14 cellular contexts compared by ENCODE assay signal in genomic region chr10:33341638-33342037, GRCh38. TPM values are rescaled to one million over a fixed set of nuclear protein-coding genes. Genes with fewer than 3 reads are reported as not detected.
DNase-seq lines count a peak whose midpoint lies in the region; ATAC-seq and TF ChIP-seq lines count a peak whose summit lies in the region.
"Had no signal": no experiment of that assay in that cellular context is flagged by ENCODE, and none has a peak within 500 bp of the region (broad histone marks: within the 10 kb centered on the region; RNA-seq: fewer than 3 reads in every experiment).

No MANE protein-coding gene starts in this region.

- no peaks in the 10 kb centered on the region for H3K27me3 ChIP-seq in mammary epithelial cell (ENCODE audit: insufficient read depth, low read length)

- TF ChIP-seq CTCF in mammary epithelial cell (conservative IDR thresholded peaks at IDR 0.05 in 1 of 2, IDR thresholded peaks at IDR 0.05 in 1 of 2; ENCODE audit: extremely low read depth in 1 of 2, insufficient read depth in 1 of 2, low read depth in 1 of 2, low read length in 2 of 2): no peak

- 42% methylated on average over 1 of the region's 1 CpG for WGBS in mammary epithelial cell (ENCODE audit: low coverage, missing lambda C conversion rate)

- peak overlapping the region; percentile 77 for H3K4me2 ChIP-seq in mammary epithelial cell (ENCODE audit: insufficient read depth, low read depth, low read length)

- H3K79me2 ChIP-seq in mammary epithelial cell (ENCODE audit: insufficient read depth, low read length): peaks cover 4% of the 10 kb centered on the region

- no peaks in the 10 kb centered on the region for H3K36me3 Mint-ChIP-seq in stimulated activated memory B cell treated with anti-CD40 and anti-IgM and Interleukin-4, amounts not matched to agents 10 μg/mL and 1 μg/mL and 100 μg/mL, for 72 hours
- H3K36me3 Mint-ChIP-seq: WTC11 had no signal

- no peak overlapping the region for H3K27ac Mint-ChIP-seq in stimulated activated memory B cell treated with anti-CD40 and anti-IgM and Interleukin-4, amounts not matched to agents 10 μg/mL and 1 μg/mL and 100 μg/mL, for 72 hours
- H3K27ac Mint-ChIP-seq: WTC11 had no signal

- no peak overlapping the region for H3K4me3 Mint-ChIP-seq in stimulated activated memory B cell treated with anti-CD40 and anti-IgM and Interleukin-4, amounts not matched to agents 10 μg/mL and 1 μg/mL and 100 μg/mL, for 72 hours
- H3K4me3 Mint-ChIP-seq: neural crest cell, WTC11 had no signal

- peak overlapping the region in 1 of 3 experiments; percentile 19 for H3K4me3 ChIP-seq in mammary epithelial cell (replicated peaks in 1 of 3; ENCODE audit: insufficient read depth in 1 of 3, low read depth in 2 of 3, low read length in 3 of 3)

- no peaks in the 10 kb centered on the region for H4K20me1 ChIP-seq in mammary epithelial cell (ENCODE audit: insufficient read depth, low read length)

- CTCF ChIA-PET in mammary epithelial cell (lab: Charles Lee; ENCODE audit: low non-redundant PET): interaction anchor here (0.7 kb wide), 1 partner anchor 946 kb away, joined by 3 read pairs; no protein-coding TSS in a partner anchor

- H3K9me3 ChIP-seq in mammary epithelial cell (replicated peaks; ENCODE audit: insufficient read depth, low read length): no peaks in the 10 kb centered on the region

- peaks cover 5% of the 10 kb centered on the region for H3K9me3 Mint-ChIP-seq in stimulated activated memory B cell treated with anti-CD40 and anti-IgM and Interleukin-4, amounts not matched to agents 10 μg/mL and 1 μg/mL and 100 μg/mL, for 72 hours
- H3K9me3 Mint-ChIP-seq: neural crest cell had no signal

- peak; percentile 22 for DNase-seq in AG08395 (ENCODE audit: low spot score)
- peak; percentile 47 for DNase-seq in LHCN-M2 (ENCODE audit: low read depth)
- peak; percentile 43 for DNase-seq in mammary epithelial cell
- peak; percentile 22 for DNase-seq in kidney tubule cell (ENCODE audit: low spot score)
- DNase-seq in sciatic nerve (ENCODE audit: low spot score): no peak
- DNase-seq: H7; NCI-H1092; NCI-H2171; stimulated activated naive CD4-positive, alpha-beta T cell had no signal

- intact Hi-C loops in mammary epithelial cell (cut with micrococcal nuclease) (no loop called here), sciatic nerve (cut with DNase I) (no loop called here)

- H3K9ac ChIP-seq in mammary epithelial cell (ENCODE audit: insufficient read depth, low read length): no peak overlapping the region

- no peak overlapping the region for H2AFZ ChIP-seq in mammary epithelial cell (ENCODE audit: low read depth, low read length)

- peaks cover 33% of the 10 kb centered on the region for H3K4me1 ChIP-seq in mammary epithelial cell (ENCODE audit: insufficient read depth, low read length)

- no peaks in the 10 kb centered on the region for H3K36me3 ChIP-seq in mammary epithelial cell (ENCODE audit: insufficient read depth, low read length)

- no peaks in the 10 kb centered on the region for H3K4me1 Mint-ChIP-seq in stimulated activated memory B cell treated with anti-CD40 and anti-IgM and Interleukin-4, amounts not matched to agents 10 μg/mL and 1 μg/mL and 100 μg/mL, for 72 hours

- H3K27me3 Mint-ChIP-seq in stimulated activated memory B cell treated with anti-CD40 and anti-IgM and Interleukin-4, amounts not matched to agents 10 μg/mL and 1 μg/mL and 100 μg/mL, for 72 hours: peaks cover 60% of the 10 kb centered on the region

- in situ Hi-C loops in mammary epithelial cell (cut with MboI; ENCODE audit: low sequenced_read_pairs in 2 of 2): loop anchor here in 1 of 2 donors (25.0 kb wide), 1 partner anchor 571 kb away; no protein-coding TSS in a partner anchor

- dilution Hi-C loops in mammary epithelial cell (cut with HindIII; ENCODE audit: low sequenced_read_pairs): no loop called here

- ATAC-seq in stimulated activated memory B cell treated with anti-CD40 and anti-IgM and Interleukin-4, amounts not matched to agents 10 μg/mL and 1 μg/mL and 100 μg/mL, for 72 hours: no peak
- ATAC-seq in HG03039 (IDR thresholded peaks at IDR 0.05; ENCODE audit: unreplicated experiment): no peak
- no peak for ATAC-seq in GM19452 (IDR thresholded peaks at IDR 0.05; ENCODE audit: unreplicated experiment)
- ATAC-seq in sciatic nerve: no peak
- ATAC-seq: WTC11 had no signal

- H3K27ac ChIP-seq in mammary epithelial cell (ENCODE audit: insufficient read depth, low read depth, low read length): peak overlapping the region; percentile 59

- no TSS peak for BruUV-seq in mammary epithelial cell (replicated peaks; lab: Mats Ljungman, UMichigan)

RNA-seq across cellular contexts. Expression of gene NRP1, which starts 7.2 kb away (rescaled TPM):
- total RNA-seq in LHCN-M2 (2014; rRNA removed) (174 and 181 TPM in 2 replicates), mammary epithelial cell (100 to 1,000 TPM in 1 of 2 donors, 10 to 100 TPM in 1; 40.2 to 226 TPM), sciatic nerve (156 TPM)
- 76.1 TPM for polyA plus RNA-seq in LHCN-M2 (2012)
- polyA plus RNA-seq in mammary epithelial cell: 81.4 TPM
- polyA minus RNA-seq in mammary epithelial cell: 253 TPM
